In the genomic region with DNA sequence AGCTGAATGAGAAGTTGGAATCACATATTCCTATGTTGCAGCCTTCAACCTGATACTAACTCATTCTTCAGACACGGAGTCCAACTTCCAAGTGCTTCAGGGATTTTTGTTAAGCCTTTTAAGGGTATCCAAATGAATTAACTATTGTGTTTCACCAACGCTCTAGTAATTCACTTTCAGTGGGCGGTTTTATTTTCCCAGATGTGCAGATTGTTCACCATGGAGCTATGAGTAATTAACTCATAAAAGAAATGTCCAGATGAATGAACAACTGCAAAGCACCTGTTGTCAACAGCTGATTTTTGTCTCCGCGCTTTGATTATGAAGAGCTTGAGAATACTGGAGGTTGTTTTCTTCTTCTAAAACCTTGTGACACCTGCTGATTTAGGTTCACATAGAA, we compare ENCODE assay signal across 15 cellular contexts.
"Had no signal": no experiment of that assay in that cellular context is flagged by ENCODE, and none has a peak within 500 bp of the region (broad histone marks: within the 10 kb centered on the region; RNA-seq: fewer than 3 reads in every experiment).

No MANE protein-coding gene starts in this region.

- H3K36me3 ChIP-seq: tibial artery, WERI-Rb-1 had no signal

- H3K4me1 Mint-ChIP-seq: activated CD4-positive, alpha-beta memory T cell treated with anti-CD3 and anti-CD28 coated beads, Interleukin-2, amount 10 ng/mL, durations not matched to agents 7 days and 5 days had no signal

- H3K27me3 ChIP-seq: tibial artery had no signal

- H3K36me3 Mint-ChIP-seq: naive B cell had no signal

- ATAC-seq: activated CD4-positive, alpha-beta T cell treated with anti-CD3 and anti-CD28 coated beads for 36 hours; esophagus mucosa; left cardiac atrium had no signal

- DNase-seq: activated CD4-positive, alpha-beta memory T cell treated with anti-CD3 and anti-CD28 coated beads, Interleukin-2, amount 10 ng/mL, durations not matched to agents 7 days and 5 days; activated CD4-positive, alpha-beta T cell treated with anti-CD3 and anti-CD28 coated beads for 36 hours; activated effector memory CD4-positive, alpha-beta T cell treated with Interleukin-2 at 50 U/mL for 16 hours; activated naive CD4-positive, alpha-beta T cell treated with anti-CD3 and anti-CD28 coated beads, Interleukin-2, amount 50 U/mL, for 16 hours; activated T-cell treated with anti-CD3 and anti-CD28 coated beads, Interleukin-2, amount 50 U/mL, for 24 hours; left cardiac atrium; midbrain; naive B cell; nucleus accumbens; stimulated activated CD4-positive, alpha-beta T cell treated with anti-CD3 and anti-CD28 coated beads, Interleukin-2, amount 100 ng/mL, for 48 hours; stimulated activated naive CD4-positive, alpha-beta T cell; tibial artery; WERI-Rb-1 had no signal

- H3K27ac Mint-ChIP-seq: activated CD4-positive, alpha-beta memory T cell treated with anti-CD3 and anti-CD28 coated beads, Interleukin-2, amount 10 ng/mL, durations not matched to agents 7 days and 5 days; activated CD4-positive, alpha-beta T cell treated with anti-CD3 and anti-CD28 coated beads for 36 hours; activated T-cell treated with anti-CD3 and anti-CD28 coated beads, Interleukin-2, amount 50 U/mL, for 24 hours; naive B cell had no signal

- H3K9me3 Mint-ChIP-seq: activated CD4-positive, alpha-beta memory T cell treated with anti-CD3 and anti-CD28 coated beads, Interleukin-2, amount 10 ng/mL, durations not matched to agents 7 days and 5 days; activated T-cell treated with anti-CD3 and anti-CD28 coated beads, Interleukin-2, amount 50 U/mL, for 24 hours; naive B cell had no signal

- H3K4me3 Mint-ChIP-seq: activated CD4-positive, alpha-beta memory T cell treated with anti-CD3 and anti-CD28 coated beads, Interleukin-2, amount 10 ng/mL, durations not matched to agents 7 days and 5 days; activated CD4-positive, alpha-beta T cell treated with anti-CD3 and anti-CD28 coated beads for 36 hours; activated T-cell treated with anti-CD3 and anti-CD28 coated beads, Interleukin-2, amount 50 U/mL, for 24 hours; naive B cell had no signal

- H3K4me3 ChIP-seq: lung, tibial artery had no signal

- H3K27ac ChIP-seq: tibial artery, WERI-Rb-1 had no signal

- H3K9me3 ChIP-seq: tibial artery had no signal
